In the genomic region with DNA sequence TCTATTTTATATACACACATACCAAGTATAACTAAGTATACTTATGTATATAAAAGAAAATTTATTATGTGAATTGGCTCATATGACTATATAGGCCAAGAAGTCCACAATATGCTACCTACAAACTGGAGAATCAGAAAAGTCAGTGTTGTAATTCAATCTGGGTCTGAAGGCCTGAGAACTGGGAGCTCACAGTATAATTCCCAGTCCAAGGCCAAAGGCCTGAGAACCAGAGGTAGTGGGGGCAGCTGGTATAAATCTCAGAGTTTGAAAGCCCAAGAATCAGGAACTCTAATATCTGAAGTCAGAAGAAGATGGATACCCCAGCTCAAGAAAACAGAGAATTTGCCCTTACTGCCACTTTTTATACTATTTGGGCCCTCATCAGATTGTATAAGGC, we compare ENCODE assay signal across 25 cellular contexts. TPM values are rescaled to one million over a fixed set of nuclear protein-coding genes. Genes with fewer than 3 reads are reported as not detected.
"Had no signal": no experiment of that assay in that cellular context is flagged by ENCODE, and none has a peak within 500 bp of the region (broad histone marks: within the 10 kb centered on the region; RNA-seq: fewer than 3 reads in every experiment).

No MANE protein-coding gene starts in this region.

- ATAC-seq: mucosa of descending colon; naive thymus-derived CD4-positive, alpha-beta T cell; natural killer cell treated with Interleukin-12 subunit alpha and Interleukin-12 subunit beta and Interleukin-15 and Interleukin-18, amount 100 ng/mL, for 72 hours; right cardiac atrium; sciatic nerve; stimulated activated effector memory CD8-positive, alpha-beta T cell treated with anti-CD3 and anti-CD28 coated beads, Interleukin-12 subunit alpha, Interleukin-12 subunit beta, amount 100 ng/mL, for 72 hours had no signal

- H3K36me3 ChIP-seq: left ventricle myocardium inferior, ovary, prostate gland, spleen, tibial nerve, upper lobe of left lung, vagina had no signal

- H3K4me1 ChIP-seq: left ventricle myocardium inferior, prostate gland, spleen, upper lobe of left lung, vagina had no signal

- H3K27ac ChIP-seq: left ventricle myocardium inferior, ovary, prostate gland, skin epidermis, spleen, tibial nerve, upper lobe of left lung, vagina had no signal

- H3K4me3 ChIP-seq: left ventricle myocardium inferior, lung, mucosa of descending colon, ovary, prostate gland, skin epidermis, spleen, tibial nerve, upper lobe of left lung, vagina had no signal

- DNase-seq: hypothalamus; immature natural killer cell; kidney; left ventricle myocardium inferior; mesendoderm; midbrain; mucosa of descending colon; naive thymus-derived CD4-positive, alpha-beta T cell; ovary; posterior cingulate gyrus; retina; right cardiac atrium; spleen; stimulated activated CD4-positive, alpha-beta T cell treated with anti-CD3 and anti-CD28 coated beads, Interleukin-4, amount 100 ng/mL, for 24 hours; stimulated activated naive CD4-positive, alpha-beta T cell; substantia nigra; upper lobe of left lung had no signal

- H3K9me3 ChIP-seq: left ventricle myocardium inferior, mucosa of descending colon, ovary, prostate gland, spleen, tibial nerve, upper lobe of left lung, vagina had no signal

- H3K27me3 ChIP-seq: ovary, spleen, tibial nerve, upper lobe of left lung, vagina had no signal

RNA-seq across cellular contexts. Expression of a gene that starts 38.9 kb away (rescaled TPM):
- polyA plus RNA-seq: naive thymus-derived CD4-positive, alpha-beta T cell had no signal
